Comparison of ENCODE assay signal across 8 cellular contexts in genomic region chr17:32445497-32445896, GRCh38. TPM values are rescaled to one million over a fixed set of nuclear protein-coding genes. Genes with fewer than 3 reads are reported as not detected.
DNase-seq lines count a peak whose midpoint lies in the region; ATAC-seq and TF ChIP-seq lines count a peak whose summit lies in the region.

No MANE protein-coding gene starts in this region.

- POLR2A ChIA-PET in naive thymus-derived CD8-positive, alpha-beta T cell (lab: Charles Lee), result interaction anchor here (0.6 to 2.3 kb wide), 4 partner anchors 40 to 431 kb away, joined by 3 to 12 read pairs (median 4); partner anchors contain the start of genes CDK5R1 and MYO1D

- H3K4me3 Mint-ChIP-seq in dendritic cell treated with granulocyte-macrophage colony-stimulating factor and Interleukin-4, amounts not matched to agents 40 ng/mL and 50 ng/mL, for 4 days, result peak overlapping the region; percentile 92
- H3K4me3 Mint-ChIP-seq in naive thymus-derived CD8-positive, alpha-beta T cell, result peak overlapping the region; percentile 77 to 97 (median 89)

- H3K27me3 Mint-ChIP-seq in dendritic cell treated with granulocyte-macrophage colony-stimulating factor and Interleukin-4, amounts not matched to agents 40 ng/mL and 50 ng/mL, for 4 days, result peaks cover 23% of the 10 kb centered on the region
- no peaks in the 10 kb centered on the region for H3K27me3 Mint-ChIP-seq in naive thymus-derived CD8-positive, alpha-beta T cell

- no peak for ATAC-seq in naive thymus-derived CD8-positive, alpha-beta T cell
- no peak for ATAC-seq in activated CD4-positive, CD25-positive, alpha-beta regulatory T cell treated with anti-CD3 and anti-CD28 coated beads, Interleukin-2, amount 50 U/mL, for 24 hours
- ATAC-seq in GM18861 (IDR thresholded peaks at IDR 0.05; ENCODE audit: unreplicated experiment), result no peak

- no peak for TF ChIP-seq CTCF in AG09309 (IDR thresholded peaks at IDR 0.05; ENCODE audit: control insufficient read depth, insufficient read depth, low read depth, low read length, missing control alignments)
- TF ChIP-seq CTCF in LNCaP clone FGC (IDR thresholded peaks at IDR 0.05; ENCODE audit: control insufficient read depth, extremely low read depth, insufficient read depth), result no peak

- peak overlapping the region; percentile 92 for H3K4me3 ChIP-seq in AG09309 (ENCODE audit: control insufficient read depth, low read depth, low read length)
- H3K4me3 ChIP-seq in LNCaP clone FGC (ENCODE audit: low read depth, low read length), result peak overlapping the region; percentile 98

- no peak for DNase-seq in AG09309 (ENCODE audit: low read depth)
- DNase-seq in LNCaP clone FGC (ENCODE audit: low read depth), result no peak
- no peak for DNase-seq in naive thymus-derived CD8-positive, alpha-beta T cell
- DNase-seq in H4 (ENCODE audit: low spot score), result no peak
- no peak for DNase-seq in stimulated activated CD4-positive, alpha-beta T cell treated with anti-CD3 and anti-CD28 coated beads, Interleukin-12 subunit alpha, Interleukin-12 subunit beta, amount 100 ng/mL, for 4 hours

- H3K4me1 Mint-ChIP-seq in dendritic cell treated with granulocyte-macrophage colony-stimulating factor and Interleukin-4, amounts not matched to agents 40 ng/mL and 50 ng/mL, for 4 days (ENCODE audit: low read depth), result peaks cover 33% of the 10 kb centered on the region
- peaks cover 7 to 45% (median 42%) of the 10 kb centered on the region in 4 donors for H3K4me1 Mint-ChIP-seq in naive thymus-derived CD8-positive, alpha-beta T cell

- H3K36me3 Mint-ChIP-seq in dendritic cell treated with granulocyte-macrophage colony-stimulating factor and Interleukin-4, amounts not matched to agents 40 ng/mL and 50 ng/mL, for 4 days (ENCODE audit: low read depth), result peaks cover 55% of the 10 kb centered on the region
- H3K36me3 Mint-ChIP-seq in naive thymus-derived CD8-positive, alpha-beta T cell, result peaks cover 0 to 39% (median 10%) of the 10 kb centered on the region in 3 donors

- intact Hi-C loops in dendritic cell treated with granulocyte-macrophage colony-stimulating factor and Interleukin-4, amounts not matched to agents 40 ng/mL and 50 ng/mL, for 4 days (cut with micrococcal nuclease), result no loop called here

- no peaks in the 10 kb centered on the region for H3K9me3 Mint-ChIP-seq in dendritic cell treated with granulocyte-macrophage colony-stimulating factor and Interleukin-4, amounts not matched to agents 40 ng/mL and 50 ng/mL, for 4 days
- no peaks in the 10 kb centered on the region for H3K9me3 Mint-ChIP-seq in naive thymus-derived CD8-positive, alpha-beta T cell

- H3K27ac Mint-ChIP-seq in dendritic cell treated with granulocyte-macrophage colony-stimulating factor and Interleukin-4, amounts not matched to agents 40 ng/mL and 50 ng/mL, for 4 days, result peak overlapping the region; percentile 90
- peak overlapping the region; percentile 23 to 94 (median 82) for H3K27ac Mint-ChIP-seq in naive thymus-derived CD8-positive, alpha-beta T cell

RNA-seq across cellular contexts. Expression of gene PSMD11, which starts 1.2 kb away (rescaled TPM):
- total RNA-seq in naive thymus-derived CD8-positive, alpha-beta T cell, result 10 to 100 TPM; 64.9 to 72.2 TPM
- polyA plus RNA-seq in naive thymus-derived CD8-positive, alpha-beta T cell, result 100 to 1,000 TPM; 102 to 122 (median 112) TPM
- 119 and 172 TPM in 2 replicates for total RNA-seq in H4 (2014; rRNA removed; shearing (Covaris generic))

RNA-seq across cellular contexts. Expression of gene CDK5R1, which starts 41.3 kb away (rescaled TPM):
- 10 to 100 TPM; 17.6 to 17.8 TPM for total RNA-seq in naive thymus-derived CD8-positive, alpha-beta T cell
- polyA plus RNA-seq in naive thymus-derived CD8-positive, alpha-beta T cell, result 10 to 100 TPM in 1 of 3 donors, 1 to 10 TPM in 2; 5.9 to 12.0 (median 9.6) TPM
- total RNA-seq in H4 (2014; rRNA removed; shearing (Covaris generic)), result 2.5 and 3.2 TPM in 2 replicates
